8 cellular contexts compared by ENCODE assay signal in the genomic region with DNA sequence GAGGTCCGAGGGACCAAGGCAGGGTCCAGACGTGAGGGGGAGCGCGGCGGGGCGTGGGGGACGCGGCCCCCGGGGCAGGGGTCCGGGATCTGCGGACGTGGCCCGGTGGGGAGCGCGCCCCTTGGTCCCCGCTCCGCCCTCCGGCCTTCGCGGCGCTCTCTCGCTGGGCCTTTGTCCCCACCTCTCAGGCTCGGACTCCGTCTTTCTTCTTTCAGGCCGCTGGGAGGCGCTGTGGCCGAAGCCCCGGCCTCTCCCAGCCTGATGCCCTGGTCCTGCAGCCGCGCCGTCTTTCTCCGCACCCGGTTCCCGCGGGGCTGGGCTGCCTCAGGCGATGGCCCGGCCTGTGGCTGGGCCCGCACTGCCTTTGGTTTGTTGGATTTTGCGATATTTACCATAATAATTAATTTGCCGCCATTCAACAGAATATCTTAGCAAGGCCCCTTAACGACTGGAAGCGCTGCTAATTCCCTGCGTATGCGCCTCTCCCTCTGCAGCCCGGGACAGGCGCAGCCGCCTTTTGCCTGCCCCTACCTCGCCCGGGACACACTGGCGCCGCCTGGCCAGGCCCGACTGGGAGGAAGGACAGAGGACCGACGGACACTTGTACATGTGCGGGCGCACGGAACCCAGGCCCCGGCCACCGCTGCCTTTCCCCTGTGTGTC. TPM values are rescaled to one million over a fixed set of nuclear protein-coding genes. Genes with fewer than 3 reads are reported as not detected.
A peak's percentile ranks its signal among the peaks of the same experiment; 100 is the strongest.
DNase-seq lines count a peak whose midpoint lies in the region; ATAC-seq and TF ChIP-seq lines count a peak whose summit lies in the region.

No MANE protein-coding gene starts in this region.

- H2BK15ac ChIP-seq in mesendoderm (replicated peaks; ENCODE audit: low read depth) = no peak overlapping the region

- peak overlapping the region; percentile 74 for H3K56ac ChIP-seq in mesendoderm (ENCODE audit: low read length)

- ATAC-seq in HG03159 (IDR thresholded peaks at IDR 0.05; ENCODE audit: unreplicated experiment) (peak; percentile 55), GM18520 (IDR thresholded peaks at IDR 0.05; ENCODE audit: unreplicated experiment) (no peak)

- H3K9me3 ChIP-seq in ectodermal cell (ENCODE audit: control insufficient read depth, low read length) (no peaks in the 10 kb centered on the region), tibial artery (no peaks in the 10 kb centered on the region)

- no peaks in the 10 kb centered on the region for H3K79me1 ChIP-seq in mesendoderm (ENCODE audit: low read length)

- H3K4me2 ChIP-seq in mesendoderm (ENCODE audit: low read length) = peak overlapping the region; percentile 16

- TF ChIP-seq CTCF in tibial artery (IDR thresholded peaks at IDR 0.05) = peak; percentile 40 to 72

- H3K4me1 ChIP-seq in ectodermal cell (ENCODE audit: control insufficient read depth, insufficient read depth, low read length) (peaks cover 37% of the 10 kb centered on the region), mesendoderm (ENCODE audit: control insufficient read depth, low read depth, low read length) (peaks cover 7% of the 10 kb centered on the region), tibial artery (peaks cover 0 to 43% (median 37%) of the 10 kb centered on the region in 4 donors)

- H2BK5ac ChIP-seq in mesendoderm (ENCODE audit: low read length) = no peak overlapping the region

- H4K8ac ChIP-seq in mesendoderm (ENCODE audit: low read depth, low read length) = no peak overlapping the region

- no peaks in the 10 kb centered on the region for H3K36me3 ChIP-seq in ectodermal cell (ENCODE audit: control insufficient read depth, insufficient read depth, low read length)
- no peaks in the 10 kb centered on the region for H3K36me3 ChIP-seq in mesendoderm (ENCODE audit: control insufficient read depth, insufficient read depth, low read length)
- no peaks in the 10 kb centered on the region for H3K36me3 ChIP-seq in tibial artery

- H3K27me3 ChIP-seq in ectodermal cell (ENCODE audit: control insufficient read depth, insufficient read depth, low read length, poor library complexity, severe bottlenecking) (peaks cover 100% of the 10 kb centered on the region), mesendoderm (ENCODE audit: insufficient read depth, low read length, poor library complexity) (peaks cover 66% of the 10 kb centered on the region), tibial artery (peaks cover 4 to 95% of the 10 kb centered on the region in 2 donors)

- H3K79me2 ChIP-seq in mesendoderm (ENCODE audit: control insufficient read depth, insufficient read depth, low read length) = no peaks in the 10 kb centered on the region

- peak; percentile 64 for DNase-seq in activated CD4-positive, alpha-beta T cell treated with anti-CD3 and anti-CD28 coated beads for 48 hours
- no peak for DNase-seq in activated CD4-positive, alpha-beta T cell treated with anti-CD3 and anti-CD28 coated beads, Interleukin-2, amount 50 U/mL, for 4 hours
- DNase-seq in RPMI8226 (peak; percentile 55), mesendoderm (peak; percentile 88), tibial artery (no peak)

- WGBS in ectodermal cell, 2 experiments = 1% methylated on average over 59 of the region's 59 CpGs
- WGBS in mesendoderm (ENCODE audit: extremely low coverage, insufficient coverage, low lambda C conversion rate) = no CpG with 5 or more reads among the region's 59 CpGs

- peak overlapping the region; percentile 38 for H3K9ac ChIP-seq in mesendoderm (ENCODE audit: low read length)

- H2AK5ac ChIP-seq in mesendoderm (ENCODE audit: low read length) = no peak overlapping the region

- intact Hi-C loops in tibial artery (cut with DNase I; ENCODE audit: low total_unique reads) = loop anchor here (5.0 to 10.0 kb wide), 3 partner anchors 475 to 907 kb away; no protein-coding TSS in a partner anchor

- no peak overlapping the region for H3K18ac ChIP-seq in mesendoderm (ENCODE audit: low read length)

- no peak overlapping the region for H4K5ac ChIP-seq in mesendoderm (ENCODE audit: low read length)

- H3K23ac ChIP-seq in mesendoderm (ENCODE audit: low read length) = no peak overlapping the region

- H2BK120ac ChIP-seq in mesendoderm (ENCODE audit: low read depth, low read length) = no peak overlapping the region

- H3K4ac ChIP-seq in mesendoderm (ENCODE audit: low read depth, low read length) = no peak overlapping the region

- H3K27ac ChIP-seq in ectodermal cell (ENCODE audit: insufficient read depth, low read depth, low read length, poor library complexity, severe bottlenecking) (no peak overlapping the region), mesendoderm (ENCODE audit: low read depth, low read length) (no peak overlapping the region), tibial artery (no peak overlapping the region)

- peak overlapping the region; percentile 21 for H3K4me3 ChIP-seq in ectodermal cell (ENCODE audit: insufficient read depth, low read depth, low read length)
- no peak overlapping the region for H3K4me3 ChIP-seq in mesendoderm (ENCODE audit: low read length)
- peak overlapping the region; percentile 33 to 51 for H3K4me3 ChIP-seq in tibial artery

RNA-seq across cellular contexts. Expression of gene SIX3, which starts 10.8 kb away (rescaled TPM):
- polyA plus RNA-seq in ectodermal cell (2013, experiment 1 of 4) = 1.3 TPM
- polyA plus RNA-seq in ectodermal cell (2013, experiment 2 of 4) = 3.5 TPM
- polyA plus RNA-seq in ectodermal cell (2013, experiment 3 of 4) = 2.4 TPM
- 4.5 TPM for polyA plus RNA-seq in ectodermal cell (2013, experiment 4 of 4)
- polyA plus RNA-seq in mesendoderm (2013, experiment 1 of 2) = 1.3 TPM
- 1.1 TPM for polyA plus RNA-seq in mesendoderm (2013, experiment 2 of 2)

RNA-seq across cellular contexts. Expression of gene SIX2, which starts 57.0 kb away (rescaled TPM):
- polyA plus RNA-seq in ectodermal cell (2013, experiment 1 of 4) = 0.76 TPM
- polyA plus RNA-seq in ectodermal cell (2013, experiment 2 of 4) = 0.57 TPM
- 0.48 TPM for polyA plus RNA-seq in ectodermal cell (2013, experiment 3 of 4)
- polyA plus RNA-seq in ectodermal cell (2013, experiment 4 of 4) = 1.2 TPM
- 1.1 TPM for polyA plus RNA-seq in mesendoderm (2013, experiment 1 of 2)
- polyA plus RNA-seq in mesendoderm (2013, experiment 2 of 2) = 1.0 TPM

Comparison
In these comparisons a context has a peak if more than half of its experiments do, and no peak if none do; other contexts are left out.
1. DNase-seq: peak in activated CD4-positive, alpha-beta T cell treated with anti-CD3 and anti-CD28 coated beads for 48 hours (single experiment), RPMI8226 (single experiment) and mesendoderm (single experiment); none in activated CD4-positive, alpha-beta T cell treated with anti-CD3 and anti-CD28 coated beads, Interleukin-2, amount 50 U/mL, for 4 hours (0 of 2) and tibial artery (0 of 2).